In the genomic region with DNA sequence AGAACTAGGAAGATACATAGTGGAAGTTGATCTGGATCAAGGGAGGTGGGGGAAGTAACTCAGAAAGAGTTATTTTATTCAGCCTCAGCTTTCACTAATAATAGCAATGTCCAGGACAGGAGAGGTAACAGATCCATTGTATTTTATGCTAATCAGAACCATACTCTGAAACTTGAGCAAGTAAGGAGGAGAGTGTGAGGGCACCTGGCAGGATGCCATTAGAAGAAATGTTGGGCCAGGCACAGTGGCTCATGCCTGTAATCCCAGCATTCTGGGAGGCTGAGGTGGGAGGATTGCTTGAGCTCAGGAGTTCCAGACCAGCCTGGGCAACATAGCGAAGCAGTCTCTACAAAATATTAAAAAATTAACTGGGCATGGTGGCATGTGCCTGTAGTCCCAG, we compare ENCODE assay signal across 25 cellular contexts. TPM values are rescaled to one million over a fixed set of nuclear protein-coding genes. Genes with fewer than 3 reads are reported as not detected.
DNase-seq lines count a peak whose midpoint lies in the region; ATAC-seq and TF ChIP-seq lines count a peak whose summit lies in the region.
"Had no signal": no experiment of that assay in that cellular context is flagged by ENCODE, and none has a peak within 500 bp of the region (broad histone marks: within the 10 kb centered on the region; RNA-seq: fewer than 3 reads in every experiment).

No MANE protein-coding gene starts in this region.

- no peaks in the 10 kb centered on the region for H3K36me3 ChIP-seq in upper lobe of left lung
- H3K36me3 ChIP-seq: left lung, tibial artery had no signal

- H3K4me3 ChIP-seq in upper lobe of left lung: no peak overlapping the region
- H3K4me3 ChIP-seq: left lung, mucosa of descending colon, psoas muscle, tibial artery had no signal

- no peak for TF ChIP-seq CTCF in upper lobe of left lung (IDR thresholded peaks at IDR 0.05)

- peak overlapping the region; percentile 22 to 46 (median 34) for H3K27ac ChIP-seq in upper lobe of left lung
- H3K27ac ChIP-seq: foreskin keratinocyte, psoas muscle had no signal

- no peak for TF ChIP-seq POLR2A in upper lobe of left lung (IDR thresholded peaks at IDR 0.05)

- no peak for TF ChIP-seq EP300 in upper lobe of left lung (IDR thresholded peaks at IDR 0.05)

- H3K4me3 Mint-ChIP-seq in activated naive CD4-positive, alpha-beta T cell treated with anti-CD3 and anti-CD28 coated beads, Interleukin-2, amount 10 ng/mL, durations not matched to agents 7 days and 5 days: no peak overlapping the region
- H3K4me3 Mint-ChIP-seq in activated naive CD4-positive, alpha-beta T cell treated with anti-CD3 and anti-CD28 coated beads for 36 hours: no peak overlapping the region
- no peak overlapping the region for H3K4me3 Mint-ChIP-seq in T-helper 17 cell
- no peak overlapping the region for H3K4me3 Mint-ChIP-seq in effector memory CD8-positive, alpha-beta T cell

- intact Hi-C loops in activated naive CD4-positive, alpha-beta T cell treated with anti-CD3 and anti-CD28 coated beads for 36 hours (cut with micrococcal nuclease): no loop called here

- WGBS in upper lobe of left lung, 2 donors: 71 to 100% methylated on average over 1 of the region's 1 CpG

- no peaks in the 10 kb centered on the region for H3K27me3 ChIP-seq in upper lobe of left lung
- H3K27me3 ChIP-seq: foreskin keratinocyte, left lung, tibial artery had no signal

- H3K9me3 ChIP-seq in T-helper 17 cell (ENCODE audit: control insufficient read depth, low read length, poor library complexity, severe bottlenecking) (no peaks in the 10 kb centered on the region), upper lobe of left lung (no peaks in the 10 kb centered on the region)
- H3K9me3 ChIP-seq: left lung, mucosa of descending colon, psoas muscle, tibial artery had no signal

- no peaks in the 10 kb centered on the region for H3K27me3 Mint-ChIP-seq in activated naive CD4-positive, alpha-beta T cell treated with anti-CD3 and anti-CD28 coated beads, Interleukin-2, amount 10 ng/mL, durations not matched to agents 7 days and 5 days
- no peaks in the 10 kb centered on the region for H3K27me3 Mint-ChIP-seq in activated naive CD4-positive, alpha-beta T cell treated with anti-CD3 and anti-CD28 coated beads for 36 hours (ENCODE audit: low read depth)
- H3K27me3 Mint-ChIP-seq in T-helper 17 cell: no peaks in the 10 kb centered on the region
- no peaks in the 10 kb centered on the region for H3K27me3 Mint-ChIP-seq in effector memory CD8-positive, alpha-beta T cell

- ATAC-seq in T-helper 17 cell: no peak
- ATAC-seq in effector memory CD8-positive, alpha-beta T cell (replicated peaks): no peak
- ATAC-seq in upper lobe of left lung (ENCODE audit: low FRiP score in 2 of 2): no peak
- ATAC-seq: foreskin keratinocyte, HepG2, psoas muscle had no signal

- H3K9me3 Mint-ChIP-seq in activated naive CD4-positive, alpha-beta T cell treated with anti-CD3 and anti-CD28 coated beads, Interleukin-2, amount 10 ng/mL, durations not matched to agents 7 days and 5 days: no peaks in the 10 kb centered on the region
- no peaks in the 10 kb centered on the region for H3K9me3 Mint-ChIP-seq in activated naive CD4-positive, alpha-beta T cell treated with anti-CD3 and anti-CD28 coated beads for 36 hours
- H3K9me3 Mint-ChIP-seq in effector memory CD8-positive, alpha-beta T cell: no peaks in the 10 kb centered on the region
- H3K9me3 Mint-ChIP-seq: stimulated activated naive B cell treated with anti-CD40 and anti-IgM and Interleukin-4, amounts not matched to agents 10 μg/mL and 1 μg/mL and 100 μg/mL, for 72 hours had no signal

- peaks cover 9% of the 10 kb centered on the region for H3K36me3 Mint-ChIP-seq in activated naive CD4-positive, alpha-beta T cell treated with anti-CD3 and anti-CD28 coated beads, Interleukin-2, amount 10 ng/mL, durations not matched to agents 7 days and 5 days
- H3K36me3 Mint-ChIP-seq in activated naive CD4-positive, alpha-beta T cell treated with anti-CD3 and anti-CD28 coated beads for 36 hours (ENCODE audit: low read depth): peaks cover 2% of the 10 kb centered on the region
- H3K36me3 Mint-ChIP-seq in T-helper 17 cell (ENCODE audit: low read depth): no peaks in the 10 kb centered on the region
- H3K36me3 Mint-ChIP-seq in effector memory CD8-positive, alpha-beta T cell (ENCODE audit: insufficient read depth): peaks cover 4% of the 10 kb centered on the region

- CTCF ChIA-PET in activated naive CD4-positive, alpha-beta T cell treated with anti-CD3 and anti-CD28 coated beads, Interleukin-2, amount 10 ng/mL, durations not matched to agents 7 days and 5 days (lab: Charles Lee): no interaction called here
- CTCF ChIA-PET in activated naive CD4-positive, alpha-beta T cell treated with anti-CD3 and anti-CD28 coated beads for 36 hours (lab: Charles Lee): no interaction called here

- H3K4me1 Mint-ChIP-seq in activated naive CD4-positive, alpha-beta T cell treated with anti-CD3 and anti-CD28 coated beads, Interleukin-2, amount 10 ng/mL, durations not matched to agents 7 days and 5 days: peaks cover 25% of the 10 kb centered on the region
- H3K4me1 Mint-ChIP-seq in activated naive CD4-positive, alpha-beta T cell treated with anti-CD3 and anti-CD28 coated beads for 36 hours (ENCODE audit: low read depth): peaks cover 30% of the 10 kb centered on the region
- peaks cover 24% of the 10 kb centered on the region for H3K4me1 Mint-ChIP-seq in T-helper 17 cell
- H3K4me1 Mint-ChIP-seq in effector memory CD8-positive, alpha-beta T cell (ENCODE audit: low read depth in 2 of 2): peaks cover 22 to 37% of the 10 kb centered on the region in 2 donors

- H3K27ac Mint-ChIP-seq in activated naive CD4-positive, alpha-beta T cell treated with anti-CD3 and anti-CD28 coated beads, Interleukin-2, amount 10 ng/mL, durations not matched to agents 7 days and 5 days: peak overlapping the region; percentile 5
- H3K27ac Mint-ChIP-seq in activated naive CD4-positive, alpha-beta T cell treated with anti-CD3 and anti-CD28 coated beads for 36 hours: no peak overlapping the region
- peak overlapping the region; percentile 56 for H3K27ac Mint-ChIP-seq in T-helper 17 cell
- peak overlapping the region; percentile 44 to 58 for H3K27ac Mint-ChIP-seq in effector memory CD8-positive, alpha-beta T cell

- H3K4me1 ChIP-seq in upper lobe of left lung: peaks cover 0 to 12% (median 0%) of the 10 kb centered on the region in 4 donors
- H3K4me1 ChIP-seq: foreskin keratinocyte, psoas muscle had no signal

- DNase-seq in activated naive CD4-positive, alpha-beta T cell treated with anti-CD3 and anti-CD28 coated beads, Interleukin-2, amount 10 ng/mL, durations not matched to agents 7 days and 5 days: no peak
- no peak for DNase-seq in activated naive CD4-positive, alpha-beta T cell treated with anti-CD3 and anti-CD28 coated beads for 36 hours
- no peak for DNase-seq in T-helper 17 cell
- no peak for DNase-seq in effector memory CD8-positive, alpha-beta T cell
- no peak for DNase-seq in upper lobe of left lung
- no peak for DNase-seq in GF-D8 (lab: John Stamatoyannopoulos, UW)
- no peak for DNase-seq in mesenteric fat pad (ENCODE audit: low spot score)
- DNase-seq in stimulated activated naive CD4-positive, alpha-beta T cell treated with Interleukin-2 at 50 U/mL for 16 hours (lab: John Stamatoyannopoulos, UW): no peak
- DNase-seq: activated naive CD4-positive, alpha-beta T cell; aorta; erythroblast; foreskin keratinocyte; left lung; mucosa of descending colon; NCI-H1092; NCI-H187 treated with DMSO at 0.1 percent for 48 hours; NCI-H82; psoas muscle; SIG-M5; stimulated activated CD4-positive, alpha-beta T cell treated with anti-CD3 and anti-CD28 coated beads, Interleukin-2, amount 100 ng/mL, for 24 hours; stimulated activated naive B cell treated with anti-CD40 and anti-IgM and Interleukin-4, amounts not matched to agents 10 μg/mL and 1 μg/mL and 100 μg/mL, for 72 hours; tibial artery had no signal

RNA-seq across cellular contexts. Expression of gene GPR34, which starts 16.3 kb away (rescaled TPM):
- total RNA-seq in activated naive CD4-positive, alpha-beta T cell treated with anti-CD3 and anti-CD28 coated beads for 36 hours: not detected
- total RNA-seq in T-helper 17 cell: under 1 TPM in 1 of 2 donors, not detected in 1; 0.17 TPM
- 10 to 100 TPM in 4 of 6 donors, 1 to 10 TPM in 2; 1.6 to 29.5 (median 14.5) TPM for total RNA-seq in upper lobe of left lung
- total RNA-seq in mesenteric fat pad: 41.2 TPM
- total RNA-seq: A673, foreskin keratinocyte, HepG2, LHCN-M2 had no signal

RNA-seq across cellular contexts. Expression of gene GPR82, which starts 18.9 kb away (rescaled TPM):
- total RNA-seq in activated naive CD4-positive, alpha-beta T cell treated with anti-CD3 and anti-CD28 coated beads for 36 hours: not detected
- total RNA-seq in T-helper 17 cell (not detected), upper lobe of left lung (under 1 TPM in 4 of 6 donors, not detected in 2; 0.20 to 0.74 (median 0.49) TPM), mesenteric fat pad (0.42 TPM)
- total RNA-seq: A673, foreskin keratinocyte, HepG2, LHCN-M2 had no signal
